ENCODE assay signal across 31 cellular contexts in the genomic region with DNA sequence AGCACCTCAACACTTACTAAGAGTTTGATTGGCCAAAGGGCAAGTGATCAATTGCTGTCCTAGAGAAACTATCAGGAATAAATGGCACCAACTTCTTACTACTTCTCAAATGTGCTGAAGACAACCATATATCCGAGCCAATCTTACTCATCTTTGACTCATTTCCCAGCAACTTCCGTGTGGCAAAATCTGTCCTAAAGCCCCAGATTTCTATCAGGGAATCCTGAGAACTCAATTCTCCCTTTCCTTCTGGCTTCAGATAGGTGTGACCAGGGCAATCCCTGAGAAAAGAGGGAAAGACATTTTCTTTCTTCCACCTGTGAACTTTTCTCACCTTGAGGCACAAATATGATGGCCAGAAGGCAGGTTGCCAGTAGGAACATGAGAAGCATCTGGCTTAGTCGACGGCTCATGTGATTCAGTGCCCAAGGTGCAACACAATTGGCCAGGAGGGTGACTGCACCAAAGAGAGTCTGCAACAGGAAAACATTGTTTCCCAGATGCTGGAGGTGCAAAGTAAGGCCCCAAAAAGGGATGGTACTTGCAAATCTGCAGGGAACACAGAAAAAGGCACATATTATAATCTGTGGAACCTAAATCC. TPM values are rescaled to one million over a fixed set of nuclear protein-coding genes. Genes with fewer than 3 reads are reported as not detected.
"Had no signal": no experiment of that assay in that cellular context is flagged by ENCODE, and none has a peak within 500 bp of the region (broad histone marks: within the 10 kb centered on the region; RNA-seq: fewer than 3 reads in every experiment).

No MANE protein-coding gene starts in this region.

- H3K9me3 ChIP-seq: gastroesophageal sphincter, neutrophil, ovary, thyroid gland, upper lobe of right lung had no signal

- H3K27ac ChIP-seq: gastroesophageal sphincter, neutrophil, ovary, thyroid gland, upper lobe of right lung had no signal

- FAIRE-seq: islet of Langerhans had no signal

- H3K27me3 ChIP-seq: ovary, thyroid gland had no signal

- H3K27ac Mint-ChIP-seq: activated naive CD4-positive, alpha-beta T cell treated with anti-CD3 and anti-CD28 coated beads for 36 hours; activated naive CD8-positive, alpha-beta T cell treated with anti-CD3 and anti-CD28 coated beads, Interleukin-2, amount 10 ng/mL, durations not matched to agents 7 days and 5 days; dendritic cell treated with granulocyte-macrophage colony-stimulating factor and Interleukin-4, amounts not matched to agents 40 ng/mL and 50 ng/mL, for 4 days; memory B cell; nephron; stimulated activated naive CD8-positive, alpha-beta T cell treated with anti-CD3 and anti-CD28 coated beads, Interleukin-15, Interleukin-2, amounts not matched to agents 100 ng/mL and 50 ng/mL, for 24 hours; T-helper 1 cell treated with Interleukin-12 subunit alpha and Interleukin-12 subunit beta and Interleukin-4 antibody, amounts not matched to agents 30 μg/mL and 1 μg/mL, for 36 hours; WTC11 had no signal

- H3K4me3 Mint-ChIP-seq: activated naive CD4-positive, alpha-beta T cell treated with anti-CD3 and anti-CD28 coated beads for 36 hours; activated naive CD8-positive, alpha-beta T cell treated with anti-CD3 and anti-CD28 coated beads, Interleukin-2, amount 10 ng/mL, durations not matched to agents 7 days and 5 days; activated T-cell treated with anti-CD3 and anti-CD28 coated beads, Interleukin-2, amount 50 U/mL, for 4 hours; dendritic cell treated with granulocyte-macrophage colony-stimulating factor and Interleukin-4, amounts not matched to agents 40 ng/mL and 50 ng/mL, for 4 days; memory B cell; nephron; stimulated activated naive CD8-positive, alpha-beta T cell treated with anti-CD3 and anti-CD28 coated beads, Interleukin-15, Interleukin-2, amounts not matched to agents 100 ng/mL and 50 ng/mL, for 24 hours; T-helper 1 cell treated with Interleukin-12 subunit alpha and Interleukin-12 subunit beta and Interleukin-4 antibody, amounts not matched to agents 30 μg/mL and 1 μg/mL, for 36 hours; WTC11 had no signal

- H3K36me3 Mint-ChIP-seq: activated naive CD8-positive, alpha-beta T cell treated with anti-CD3 and anti-CD28 coated beads, Interleukin-2, amount 10 ng/mL, durations not matched to agents 7 days and 5 days; memory B cell; WTC11 had no signal

- H3K36me3 ChIP-seq: gastroesophageal sphincter, neutrophil, ovary, thyroid gland, upper lobe of right lung had no signal

- DNase-seq: activated CD8-positive, alpha-beta memory T cell treated with anti-CD3 and anti-CD28 coated beads for 24 hours; activated CD8-positive, alpha-beta memory T cell treated with anti-CD3 and anti-CD28 coated beads, Interleukin-2, amount 50 U/mL, for 4 hours; activated naive CD4-positive, alpha-beta T cell treated with anti-CD3 and anti-CD28 coated beads for 36 hours; activated naive CD8-positive, alpha-beta T cell treated with anti-CD3 and anti-CD28 coated beads, Interleukin-2, amount 10 ng/mL, durations not matched to agents 7 days and 5 days; activated T-cell treated with anti-CD3 and anti-CD28 coated beads, Interleukin-2, amount 50 U/mL, for 4 hours; amniotic stem cell; effector CD8-positive, alpha-beta T cell; head of caudate nucleus; hypothalamus; ovary; right cardiac atrium; stimulated activated CD4-positive, alpha-beta T cell treated with anti-CD3 and anti-CD28 coated beads, Interleukin-12 subunit alpha, Interleukin-12 subunit beta, amount 100 ng/mL, for 4 hours; substantia nigra; T1000; thyroid gland; upper lobe of right lung had no signal

- H3K4me1 Mint-ChIP-seq: activated naive CD8-positive, alpha-beta T cell treated with anti-CD3 and anti-CD28 coated beads, Interleukin-2, amount 10 ng/mL, durations not matched to agents 7 days and 5 days; memory B cell; nephron; WTC11 had no signal

- H3K4me3 ChIP-seq: gastroesophageal sphincter, ovary, thyroid gland, upper lobe of right lung had no signal

- ATAC-seq: activated T-cell treated with anti-CD3 and anti-CD28 coated beads, Interleukin-2, amount 50 U/mL, for 4 hours; esophagus mucosa; gastroesophageal sphincter; right cardiac atrium; upper lobe of right lung; WTC11 had no signal

- H3K9me3 Mint-ChIP-seq: activated naive CD4-positive, alpha-beta T cell treated with anti-CD3 and anti-CD28 coated beads for 36 hours; activated naive CD8-positive, alpha-beta T cell treated with anti-CD3 and anti-CD28 coated beads, Interleukin-2, amount 10 ng/mL, durations not matched to agents 7 days and 5 days; activated T-cell treated with anti-CD3 and anti-CD28 coated beads, Interleukin-2, amount 50 U/mL, for 4 hours; dendritic cell treated with granulocyte-macrophage colony-stimulating factor and Interleukin-4, amounts not matched to agents 40 ng/mL and 50 ng/mL, for 4 days; nephron; stimulated activated naive CD8-positive, alpha-beta T cell treated with anti-CD3 and anti-CD28 coated beads, Interleukin-15, Interleukin-2, amounts not matched to agents 100 ng/mL and 50 ng/mL, for 24 hours; T-helper 1 cell treated with Interleukin-12 subunit alpha and Interleukin-12 subunit beta and Interleukin-4 antibody, amounts not matched to agents 30 μg/mL and 1 μg/mL, for 36 hours; WTC11 had no signal

- H3K4me1 ChIP-seq: gastroesophageal sphincter, thyroid gland, upper lobe of right lung had no signal

RNA-seq across cellular contexts. Expression of gene SLC22A24, which starts 21.8 kb away (rescaled TPM):
- total RNA-seq: activated naive CD4-positive, alpha-beta T cell treated with anti-CD3 and anti-CD28 coated beads for 36 hours; activated naive CD8-positive, alpha-beta T cell treated with anti-CD3 and anti-CD28 coated beads, Interleukin-2, amount 10 ng/mL, durations not matched to agents 7 days and 5 days; activated T-cell treated with anti-CD3 and anti-CD28 coated beads, Interleukin-2, amount 50 U/mL, for 4 hours; cardiac septum; esophagus mucosa; gastroesophageal sphincter; mononuclear cell; myocyte; ovary; pulmonary artery endothelial cell; right cardiac atrium; skeletal muscle tissue; thyroid gland; upper lobe of right lung; WTC11 had no signal
- polyA plus RNA-seq: ovary, right cardiac atrium had no signal
